8 cellular contexts compared by ENCODE assay signal in genomic region chr19:21020298-21021227, GRCh38. TPM values are rescaled to one million over a fixed set of nuclear protein-coding genes. Genes with fewer than 3 reads are reported as not detected.
A peak's percentile ranks its signal among the peaks of the same experiment; 100 is the strongest.
DNase-seq lines count a peak whose midpoint lies in the region; ATAC-seq, FAIRE-seq and TF ChIP-seq lines count a peak whose summit lies in the region.

Gene ZNF430 (plus strand): TSS chr19:21020657. CDS start chr19:21020801, 144 bp downstream.

- no peaks in the 10 kb centered on the region for H3K9me3 Mint-ChIP-seq in activated naive CD8-positive, alpha-beta T cell treated with anti-CD3 and anti-CD28 coated beads, Interleukin-2, amount 10 ng/mL, durations not matched to agents 7 days and 5 days

- H3F3A ChIP-seq in SU-DHL-6 (ENCODE audit: insufficient read depth): peaks cover 5% of the 10 kb centered on the region; the same call in 1 of the 2 replicates

- peak within 1 kb of the TSS; percentile 100 for H3K27ac Mint-ChIP-seq in activated naive CD8-positive, alpha-beta T cell treated with anti-CD3 and anti-CD28 coated beads, Interleukin-2, amount 10 ng/mL, durations not matched to agents 7 days and 5 days

- DNase-seq in GM10266 (ENCODE audit: extremely low spot score) (peak; percentile 84), NCI-H128 (lab: John Stamatoyannopoulos, UW; ENCODE audit: unreplicated experiment) (peak; percentile 94), Right ventricle myocardium superior (peak; percentile 93), pancreas (peak; percentile 88 to 94 (median 90)), tibial nerve (ENCODE audit: low spot score in 2 of 2) (peak; percentile 94 to 99)
- DNase-seq in activated naive CD8-positive, alpha-beta T cell treated with anti-CD3 and anti-CD28 coated beads, Interleukin-2, amount 10 ng/mL, durations not matched to agents 7 days and 5 days: peak; percentile 83

- H3K9me3 ChIP-seq in SU-DHL-6 (ENCODE audit: insufficient read depth, low read length): no peaks in the 10 kb centered on the region
- H3K9me3 ChIP-seq in pancreas: no peaks in the 10 kb centered on the region
- H3K9me3 ChIP-seq in tibial nerve: no peaks in the 10 kb centered on the region

- peak; percentile 98 for ATAC-seq in HG02678 (IDR thresholded peaks at IDR 0.05; ENCODE audit: unreplicated experiment)
- peak; percentile 97 for ATAC-seq in activated naive CD8-positive, alpha-beta T cell treated with anti-CD3 and anti-CD28 coated beads, Interleukin-2, amount 10 ng/mL, durations not matched to agents 7 days and 5 days (ENCODE audit: low read depth)
- ATAC-seq in Right ventricle myocardium superior (ENCODE audit: poor library complexity): peak; percentile 100
- ATAC-seq in pancreas: peak; percentile 99 to 100 (median 100)

- peaks cover 43% of the 10 kb centered on the region for H3K36me3 Mint-ChIP-seq in activated naive CD8-positive, alpha-beta T cell treated with anti-CD3 and anti-CD28 coated beads, Interleukin-2, amount 10 ng/mL, durations not matched to agents 7 days and 5 days

- peak within 1 kb of the TSS; percentile 99 for H3K4me3 Mint-ChIP-seq in activated naive CD8-positive, alpha-beta T cell treated with anti-CD3 and anti-CD28 coated beads, Interleukin-2, amount 10 ng/mL, durations not matched to agents 7 days and 5 days

- H3K27me3 Mint-ChIP-seq in activated naive CD8-positive, alpha-beta T cell treated with anti-CD3 and anti-CD28 coated beads, Interleukin-2, amount 10 ng/mL, durations not matched to agents 7 days and 5 days: no peaks in the 10 kb centered on the region

- no peaks in the 10 kb centered on the region for H3K9me2 ChIP-seq in SU-DHL-6 (replicated peaks; ENCODE audit: insufficient read depth, low read length)

- H3K27ac ChIP-seq in SU-DHL-6 (ENCODE audit: low read depth, low read length): peak within 1 kb of the TSS; percentile 72
- peak within 1 kb of the TSS in 3 of 4 donors; percentile 22 to 84 (median 79) for H3K27ac ChIP-seq in pancreas
- H3K27ac ChIP-seq in tibial nerve: peak within 1 kb of the TSS; percentile 46 to 83 (median 82)

- H3K4me1 ChIP-seq in pancreas (peaks cover 0 to 11% (median 7%) of the 10 kb centered on the region in 3 donors), tibial nerve (peaks cover 0 to 28% (median 2%) of the 10 kb centered on the region in 4 donors)

- peaks cover 24% of the 10 kb centered on the region for H3K4me1 Mint-ChIP-seq in activated naive CD8-positive, alpha-beta T cell treated with anti-CD3 and anti-CD28 coated beads, Interleukin-2, amount 10 ng/mL, durations not matched to agents 7 days and 5 days

- no peaks in the 10 kb centered on the region for H3K27me3 ChIP-seq in SU-DHL-6 (ENCODE audit: low read length)
- no peaks in the 10 kb centered on the region for H3K27me3 ChIP-seq in pancreas
- H3K27me3 ChIP-seq in tibial nerve: no peaks in the 10 kb centered on the region

- intact Hi-C loops in Right ventricle myocardium superior (cut with DNase I) (no loop called here), pancreas (cut with DNase I) (no loop called here)

- FAIRE-seq in pancreas (lab: Jason Lieb, UNC): peak; percentile 66

- peak in 1 of 2 donors; percentile 62 for TF ChIP-seq EP300 in tibial nerve (IDR thresholded peaks at IDR 0.05)

- H2AFZ ChIP-seq in SU-DHL-6 (ENCODE audit: low read depth, low read length, severe bottlenecking): peak within 1 kb of the TSS; percentile 96

- TF ChIP-seq CTCF in GM10266 (IDR thresholded peaks at IDR 0.05; ENCODE audit: control insufficient read depth, insufficient read depth, low read depth, missing control alignments) (no peak), SU-DHL-6 (IDR thresholded peaks at IDR 0.05; ENCODE audit: insufficient read depth, low read length, poor library complexity, severe bottlenecking) (no peak), pancreas (IDR thresholded peaks at IDR 0.05) (no peak), tibial nerve (IDR thresholded peaks at IDR 0.05) (no peak)

- peak in 1 of 2 donors; percentile 64 for TF ChIP-seq POLR2A in tibial nerve (IDR thresholded peaks at IDR 0.05)

- peaks cover 51% of the 10 kb centered on the region for H3K79me2 ChIP-seq in SU-DHL-6 (ENCODE audit: insufficient read depth, low read length)

- peak within 1 kb of the TSS; percentile 89 for H3K9ac ChIP-seq in SU-DHL-6 (ENCODE audit: low read length)

- no peaks in the 10 kb centered on the region for H4K20me1 ChIP-seq in SU-DHL-6 (ENCODE audit: low read depth, low read length)

- H3K4me2 ChIP-seq in SU-DHL-6 (ENCODE audit: low read depth, low read length, poor library complexity, severe bottlenecking): peak within 1 kb of the TSS; percentile 75

- H3K4me3 ChIP-seq in SU-DHL-6 (ENCODE audit: insufficient read depth, low read length, poor library complexity, severe bottlenecking) (peak within 1 kb of the TSS; percentile 96), pancreas (peak within 1 kb of the TSS; percentile 40 to 89 (median 71)), tibial nerve (peak within 1 kb of the TSS; percentile 52 to 89 (median 68))

- H3K36me3 ChIP-seq in SU-DHL-6 (ENCODE audit: low read length) (peaks cover 16% of the 10 kb centered on the region), pancreas (no peaks in the 10 kb centered on the region), tibial nerve (peaks cover 0 to 19% (median 0%) of the 10 kb centered on the region in 3 donors)

- WGBS in pancreas, 2 donors: 3 to 5% methylated on average over 44 of the region's 44 CpGs
- 4 to 5% methylated on average over 28 to 44 of the region's 44 CpGs for WGBS in tibial nerve, 2 donors

- POLR2A ChIA-PET in activated naive CD8-positive, alpha-beta T cell treated with anti-CD3 and anti-CD28 coated beads, Interleukin-2, amount 10 ng/mL, durations not matched to agents 7 days and 5 days (lab: Charles Lee): interaction anchor here (1.0 to 2.5 kb wide), 19 partner anchors 13 to 1614 kb away, joined by 3 to 36 read pairs (median 7); partner anchors contain the start of genes ZNF101, ZNF429, ZNF43 and ZNF431

RNA-seq across cellular contexts. Expression of gene ZNF430, which starts in this region (rescaled TPM):
- 10 to 100 TPM; 33.9 to 35.0 TPM for total RNA-seq in activated naive CD8-positive, alpha-beta T cell treated with anti-CD3 and anti-CD28 coated beads, Interleukin-2, amount 10 ng/mL, durations not matched to agents 7 days and 5 days
- total RNA-seq in Right ventricle myocardium superior (3.8 TPM), pancreas (1 to 10 TPM; 4.9 to 9.1 (median 5.7) TPM), tibial nerve (10 to 100 TPM in 3 of 4 donors, 1 to 10 TPM in 1; 8.8 to 36.9 (median 18.8) TPM)
- 1 to 10 TPM; 2.1 to 2.5 TPM for polyA plus RNA-seq in pancreas

Comparison
In these comparisons a context has a peak if more than half of its experiments do, and no peak if none do; other contexts are left out.
1. Peak in every context shown above with its lines: DNase-seq, ATAC-seq, H3K4me3 ChIP-seq and H3K27ac ChIP-seq.